ENCODE assay signal across 27 cellular contexts in the genomic region with DNA sequence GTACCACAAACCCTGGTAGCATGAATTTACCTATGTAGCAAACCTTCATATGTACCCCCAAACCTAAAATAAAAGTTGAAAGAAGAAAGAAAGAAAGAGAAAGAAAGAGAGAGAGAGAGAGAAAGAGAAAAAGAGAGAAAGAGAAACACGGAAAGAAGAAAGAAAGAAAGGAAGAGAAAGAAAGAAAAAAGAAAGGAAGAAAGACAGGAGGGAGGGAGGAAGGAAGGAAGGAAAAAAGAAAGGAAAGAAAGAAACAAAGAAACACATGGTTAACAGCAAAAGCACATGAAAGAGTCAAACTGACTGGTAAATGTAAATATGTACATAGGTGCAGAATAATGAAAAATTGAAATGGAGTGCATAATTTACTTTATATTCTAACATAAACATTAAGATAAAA.
"Had no signal": no experiment of that assay in that cellular context is flagged by ENCODE, and none has a peak within 500 bp of the region (broad histone marks: within the 10 kb centered on the region; RNA-seq: fewer than 3 reads in every experiment).

No MANE protein-coding gene starts in this region.

- H3K4me3 Mint-ChIP-seq: dendritic cell treated with granulocyte-macrophage colony-stimulating factor and Interleukin-4, amounts not matched to agents 40 ng/mL and 50 ng/mL, for 4 days; effector memory CD8-positive, alpha-beta T cell; endodermal cell; mesothelial cell of epicardium had no signal

- DNase-seq: cortex of kidney; effector CD8-positive, alpha-beta T cell; effector memory CD8-positive, alpha-beta T cell; endodermal cell; erythroblast; esophagus squamous epithelium; foreskin fibroblast; foreskin melanocyte; gastrocnemius medialis; glutamatergic neuron; head of caudate nucleus; heart right ventricle; hippocampal formation; left cardiac atrium; left lung; left ventricle myocardium superior; lower lobe of right lung; mesenchymal stem cell; mucosa of descending colon had no signal

- FAIRE-seq: colon, endometrium, islet of Langerhans, keratinocyte had no signal

- H3K27me3 Mint-ChIP-seq: dendritic cell treated with granulocyte-macrophage colony-stimulating factor and Interleukin-4, amounts not matched to agents 40 ng/mL and 50 ng/mL, for 4 days; effector memory CD8-positive, alpha-beta T cell had no signal

- H3K4me1 Mint-ChIP-seq: mesothelial cell of epicardium had no signal

- H3K36me3 Mint-ChIP-seq: mesothelial cell of epicardium had no signal

- H3K27me3 ChIP-seq: esophagus squamous epithelium, gastrocnemius medialis, heart right ventricle, left lung had no signal

- H3K27ac Mint-ChIP-seq: dendritic cell treated with granulocyte-macrophage colony-stimulating factor and Interleukin-4, amounts not matched to agents 40 ng/mL and 50 ng/mL, for 4 days; effector memory CD8-positive, alpha-beta T cell; endodermal cell; mesothelial cell of epicardium had no signal

- H3K4me1 ChIP-seq: esophagus squamous epithelium, gastrocnemius medialis, heart right ventricle, left lung, lower lobe of right lung had no signal

- H3K4me3 ChIP-seq: esophagus squamous epithelium, gastrocnemius medialis, heart right ventricle, left lung, lower lobe of right lung, mucosa of descending colon had no signal

- H3K9me3 ChIP-seq: esophagus squamous epithelium, gastrocnemius medialis, heart right ventricle, lower lobe of right lung had no signal

- H3K27ac ChIP-seq: epithelial cell of prostate, esophagus squamous epithelium, gastrocnemius medialis, heart right ventricle, left lung, lower lobe of right lung had no signal

- ATAC-seq: effector memory CD8-positive, alpha-beta T cell; esophagus mucosa; gastrocnemius medialis; heart right ventricle; left cardiac atrium; left lung; left ventricle myocardium superior; lower lobe of right lung; mucosa of descending colon had no signal

- H3K36me3 ChIP-seq: esophagus squamous epithelium, gastrocnemius medialis, heart right ventricle, left lung, lower lobe of right lung had no signal
